13 cellular contexts compared by ENCODE assay signal in genomic region chr2:157839822-157840221, GRCh38. TPM values are rescaled to one million over a fixed set of nuclear protein-coding genes. Genes with fewer than 3 reads are reported as not detected.
DNase-seq lines count a peak whose midpoint lies in the region; ATAC-seq, FAIRE-seq and TF ChIP-seq lines count a peak whose summit lies in the region.
"Had no signal": no experiment of that assay in that cellular context is flagged by ENCODE, and none has a peak within 500 bp of the region (broad histone marks: within the 10 kb centered on the region; RNA-seq: fewer than 3 reads in every experiment).

No MANE protein-coding gene starts in this region.

- no peak overlapping the region for H3K9ac ChIP-seq in kidney (ENCODE audit: low read length in 2 of 2)

- H3K27ac ChIP-seq in heart right ventricle (peak overlapping the region in 7 of 10 donors; percentile 49 to 95 (median 82)), kidney (ENCODE audit: low read depth in 2 of 2, low read length in 2 of 2) (peak overlapping the region; percentile 76 to 81), brain microvascular endothelial cell (no peak overlapping the region)

- ATAC-seq in heart right ventricle (no peak), Right ventricle myocardium inferior (no peak)

- in situ Hi-C loops in brain microvascular endothelial cell (cut with HindIII; ENCODE audit: low pct_ligation_motif_present, low sequenced_read_pairs) = no loop called here

- no peak for TF ChIP-seq CTCF in heart right ventricle (IDR thresholded peaks at IDR 0.05)
- no peak for TF ChIP-seq CTCF in kidney (IDR thresholded peaks at IDR 0.05; ENCODE audit: borderline replicate concordance, extremely low read depth, insufficient read depth)
- TF ChIP-seq CTCF in type B pancreatic cell (conservative IDR thresholded peaks at IDR 0.05) = no peak
- no peak for TF ChIP-seq CTCF in brain microvascular endothelial cell (IDR thresholded peaks at IDR 0.05; ENCODE audit: low read depth, low read length, missing control alignments)

- H3K9me3 ChIP-seq in heart right ventricle = no peaks in the 10 kb centered on the region
- H3K9me3 ChIP-seq in kidney (ENCODE audit: control insufficient read depth in 1 of 2, low read length in 2 of 2) = no peaks in the 10 kb centered on the region

- DNase-seq in heart right ventricle = no peak
- no peak for DNase-seq in Right ventricle myocardium inferior (ENCODE audit: missing footprints)
- peak; percentile 3 for DNase-seq in SHP77 treated with DMSO at 0.1 percent for 48 hours (lab: John Stamatoyannopoulos, UW)
- DNase-seq in kidney = no peak
- DNase-seq in type B pancreatic cell (ENCODE audit: extremely low spot score, unreplicated experiment) = no peak
- DNase-seq in brain microvascular endothelial cell = no peak
- no peak for DNase-seq in activated CD8-positive, alpha-beta memory T cell treated with anti-CD3 and anti-CD28 coated beads for 24 hours
- no peak for DNase-seq in SW480 (ENCODE audit: low spot score)
- DNase-seq: activated CD4-positive, alpha-beta T cell treated with anti-CD3 and anti-CD28 coated beads, Interleukin-2, amount 10 ng/mL, durations not matched to agents 24 days and 14 days; NK-92 treated with Interleukin-12 subunit alpha and Interleukin-12 subunit beta, amount 100 ng/mL, for 24 hours; stimulated activated naive B cell treated with anti-CD40 and anti-IgM and Interleukin-4, amounts not matched to agents 10 μg/mL and 1 μg/mL and 100 μg/mL, for 72 hours had no signal

- 49 to 52% methylated on average over 2 of the region's 2 CpGs for WGBS in heart right ventricle, 2 donors

- H3K36me3 ChIP-seq in heart right ventricle = no peaks in the 10 kb centered on the region
- no peaks in the 10 kb centered on the region for H3K36me3 ChIP-seq in kidney (ENCODE audit: control insufficient read depth in 1 of 2, insufficient read depth in 2 of 2, low read length in 2 of 2)
- no peaks in the 10 kb centered on the region for H3K36me3 ChIP-seq in brain microvascular endothelial cell (replicated peaks)

- no peaks in the 10 kb centered on the region for H3K27me3 Mint-ChIP-seq in type B pancreatic cell
- H3K27me3 Mint-ChIP-seq: activated CD4-positive, alpha-beta T cell treated with anti-CD3 and anti-CD28 coated beads, Interleukin-2, amount 10 ng/mL, durations not matched to agents 24 days and 14 days; B cell; memory B cell; stimulated activated naive B cell treated with anti-CD40 and anti-IgM and Interleukin-4, amounts not matched to agents 10 μg/mL and 1 μg/mL and 100 μg/mL, for 72 hours had no signal

- H3K27ac Mint-ChIP-seq in type B pancreatic cell = no peak overlapping the region
- H3K27ac Mint-ChIP-seq: B cell; memory B cell; stimulated activated naive B cell treated with anti-CD40 and anti-IgM and Interleukin-4, amounts not matched to agents 10 μg/mL and 1 μg/mL and 100 μg/mL, for 72 hours had no signal

- H3K4me1 Mint-ChIP-seq in type B pancreatic cell (ENCODE audit: unreplicated experiment) = peaks cover 51% of the 10 kb centered on the region

- FAIRE-seq in kidney (lab: Jason Lieb, UNC) = no peak

- no peak overlapping the region for H3K4me3 ChIP-seq in heart right ventricle
- H3K4me3 ChIP-seq in kidney (ENCODE audit: low read length in 2 of 2) = no peak overlapping the region
- H3K4me3 ChIP-seq in brain microvascular endothelial cell (ENCODE audit: low read depth, low read length) = no peak overlapping the region

- H3K4me3 Mint-ChIP-seq in type B pancreatic cell = peak overlapping the region; percentile 54
- H3K4me3 Mint-ChIP-seq: activated CD4-positive, alpha-beta T cell treated with anti-CD3 and anti-CD28 coated beads, Interleukin-2, amount 10 ng/mL, durations not matched to agents 24 days and 14 days; B cell; memory B cell had no signal

- no peaks in the 10 kb centered on the region for H3K9me3 Mint-ChIP-seq in type B pancreatic cell
- H3K9me3 Mint-ChIP-seq: activated CD4-positive, alpha-beta T cell treated with anti-CD3 and anti-CD28 coated beads, Interleukin-2, amount 10 ng/mL, durations not matched to agents 24 days and 14 days; memory B cell; stimulated activated naive B cell treated with anti-CD40 and anti-IgM and Interleukin-4, amounts not matched to agents 10 μg/mL and 1 μg/mL and 100 μg/mL, for 72 hours had no signal

- H3K4me1 ChIP-seq in heart right ventricle (peaks cover 17 to 92% (median 78%) of the 10 kb centered on the region in 9 donors), kidney (ENCODE audit: control insufficient read depth in 1 of 2, insufficient read depth in 1 of 2, low read depth in 1 of 2, low read length in 2 of 2) (peaks cover 37 to 70% of the 10 kb centered on the region in 2 donors)

- no peaks in the 10 kb centered on the region for H3K36me3 Mint-ChIP-seq in type B pancreatic cell

- intact Hi-C loops in heart right ventricle (cut with DNase I) (loop anchor here in 5 of 10 donors (2.0 to 5.0 kb wide), 5 partner anchors 32 to 53 kb away; partner anchors contain the start of gene ACVR1 (in 3 of the 5)), Right ventricle myocardium inferior (cut with DNase I) (loop anchor here (2.0 to 5.0 kb wide), 2 partner anchors 35 to 92 kb away; no protein-coding TSS in a partner anchor), kidney (cut with DNase I) (no loop called here)

- H3K27me3 ChIP-seq in heart right ventricle (no peaks in the 10 kb centered on the region), brain microvascular endothelial cell (replicated peaks) (no peaks in the 10 kb centered on the region)

RNA-seq across cellular contexts. Expression of gene ACVR1, which starts 36.3 kb away (rescaled TPM):
- total RNA-seq in heart right ventricle = 10 to 100 TPM; 15.6 to 32.7 (median 23.0) TPM
- polyA plus RNA-seq in heart right ventricle = 10 to 100 TPM in 1 of 2 donors, 1 to 10 TPM in 1; 4.2 to 13.1 TPM
- 25.3 TPM for total RNA-seq in Right ventricle myocardium inferior
- 38.3 TPM for total RNA-seq in kidney
- 16.3 TPM for polyA plus RNA-seq in kidney (ENCODE audit: insufficient read depth, low read depth, low replicate concordance)
- total RNA-seq in type B pancreatic cell (ENCODE audit: low replicate concordance) = 13.1 and 14.3 TPM in 2 replicates
